Comparison of ENCODE assay signal across 8 cellular contexts in the genomic region with DNA sequence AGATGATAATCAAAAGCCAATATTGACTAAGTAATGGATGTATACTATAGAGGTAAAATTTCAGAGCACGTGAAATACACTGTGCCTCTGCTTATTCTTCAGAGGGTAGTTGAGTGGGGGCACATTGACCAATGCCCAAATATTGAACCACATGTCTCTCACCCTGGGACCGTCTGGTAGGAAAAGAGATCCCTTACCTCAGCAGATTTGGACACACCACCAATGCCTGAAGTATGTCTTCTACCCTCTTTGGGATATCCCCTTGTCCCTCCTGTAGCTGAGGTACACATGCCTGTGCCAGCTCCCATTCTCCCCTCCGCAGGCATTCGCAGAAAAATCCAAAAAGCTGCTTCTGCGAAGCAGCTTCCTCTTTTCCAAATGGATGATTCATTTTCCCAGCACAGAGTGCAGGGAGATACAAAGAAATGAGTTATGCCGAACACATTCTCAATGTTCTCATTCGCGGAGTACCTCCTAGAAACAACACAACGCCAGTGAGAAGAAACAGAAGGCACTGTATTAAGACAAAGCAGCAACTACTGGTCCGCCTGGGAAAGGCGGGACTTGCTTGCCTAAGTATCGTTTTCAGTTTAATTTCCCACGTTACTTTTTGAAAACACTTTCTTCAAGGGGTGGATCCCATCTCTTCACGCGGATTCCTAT. TPM values are rescaled to one million over a fixed set of nuclear protein-coding genes. Genes with fewer than 3 reads are reported as not detected.
A peak's percentile ranks its signal among the peaks of the same experiment; 100 is the strongest.
DNase-seq lines count a peak whose midpoint lies in the region; ATAC-seq and TF ChIP-seq lines count a peak whose summit lies in the region.

No MANE protein-coding gene starts in this region.

- peak in 1 of 2 donors; percentile 4 for TF ChIP-seq POLR2A in gastroesophageal sphincter (IDR thresholded peaks at IDR 0.05)

- no peak for ATAC-seq in gastroesophageal sphincter
- ATAC-seq in HG02623 (IDR thresholded peaks at IDR 0.05; ENCODE audit: unreplicated experiment): no peak

- DNase-seq in A172 (ENCODE audit: low spot score) (peak; percentile 10), H7 (no peak), putamen (ENCODE audit: low spot score) (peak; percentile 18), iPS-NIHi7 (ENCODE audit: extremely low spot score) (no peak), epidermal melanocyte (ENCODE audit: insufficient read length, low spot score) (no peak)

- H3K27ac ChIP-seq in VCaP (peak overlapping the region; percentile 81), gastroesophageal sphincter (peak overlapping the region; percentile 42 to 85 (median 81))

- 4 to 6% methylated on average over 12 to 14 of the region's 15 CpGs for WGBS in gastroesophageal sphincter (ENCODE audit: low coverage in 1 of 2), 2 donors

- peaks cover 2% of the 10 kb centered on the region; the same call in 1 of the 2 replicates for H3K36me3 ChIP-seq in H7 (replicated peaks; ENCODE audit: control insufficient read depth, insufficient read depth, low read length)
- H3K36me3 ChIP-seq in gastroesophageal sphincter: peaks cover 0 to 29% of the 10 kb centered on the region in 2 donors

- peak overlapping the region; percentile 71 for H3K4me3 ChIP-seq in H7 (ENCODE audit: insufficient read depth, low read depth, low read length)
- peak overlapping the region; percentile 76 to 84 for H3K4me3 ChIP-seq in gastroesophageal sphincter

- H3K9me3 ChIP-seq in gastroesophageal sphincter: no peaks in the 10 kb centered on the region

- TF ChIP-seq CTCF in VCaP (conservative IDR thresholded peaks at IDR 0.05) (no peak), gastroesophageal sphincter (IDR thresholded peaks at IDR 0.05) (no peak)

- TF ChIP-seq EP300 in gastroesophageal sphincter (IDR thresholded peaks at IDR 0.05): no peak

- peaks cover 3 to 43% (median 17%) of the 10 kb centered on the region in 3 donors for H3K4me1 ChIP-seq in gastroesophageal sphincter

- H3K27me3 ChIP-seq in H7 (ENCODE audit: control insufficient read depth, insufficient read depth, low read length) (no peaks in the 10 kb centered on the region), gastroesophageal sphincter (no peaks in the 10 kb centered on the region)

RNA-seq across cellular contexts. Expression of gene ZFYVE26, which starts 0.7 kb away (rescaled TPM):
- 6.7 and 8.2 TPM in 2 replicates for total RNA-seq in A172 (2014; rRNA removed; shearing (Covaris generic))
- 18.8 and 20.4 TPM in 2 replicates for total RNA-seq in H7 (2014; rRNA removed; shearing (Covaris generic))
- total RNA-seq in gastroesophageal sphincter: 10 to 100 TPM; 19.3 to 30.7 (median 23.1) TPM

RNA-seq across cellular contexts. Expression of gene RAD51B, which starts 3.9 kb away (rescaled TPM):
- 17.6 and 38.2 TPM in 2 replicates for total RNA-seq in A172 (2014; rRNA removed; shearing (Covaris generic))
- 9.6 and 9.9 TPM in 2 replicates for total RNA-seq in H7 (2014; rRNA removed; shearing (Covaris generic))
- total RNA-seq in gastroesophageal sphincter: 1 to 10 TPM; 5.1 to 7.0 (median 6.0) TPM

Comparison
In these comparisons a context has a peak if more than half of its experiments do, and no peak if none do; other contexts are left out.
1. DNase-seq: peak in A172 (single experiment) and putamen (single experiment); none in H7 (single experiment), iPS-NIHi7 (single experiment) and epidermal melanocyte (single experiment).